15 cellular contexts compared by ENCODE assay signal in the genomic region with DNA sequence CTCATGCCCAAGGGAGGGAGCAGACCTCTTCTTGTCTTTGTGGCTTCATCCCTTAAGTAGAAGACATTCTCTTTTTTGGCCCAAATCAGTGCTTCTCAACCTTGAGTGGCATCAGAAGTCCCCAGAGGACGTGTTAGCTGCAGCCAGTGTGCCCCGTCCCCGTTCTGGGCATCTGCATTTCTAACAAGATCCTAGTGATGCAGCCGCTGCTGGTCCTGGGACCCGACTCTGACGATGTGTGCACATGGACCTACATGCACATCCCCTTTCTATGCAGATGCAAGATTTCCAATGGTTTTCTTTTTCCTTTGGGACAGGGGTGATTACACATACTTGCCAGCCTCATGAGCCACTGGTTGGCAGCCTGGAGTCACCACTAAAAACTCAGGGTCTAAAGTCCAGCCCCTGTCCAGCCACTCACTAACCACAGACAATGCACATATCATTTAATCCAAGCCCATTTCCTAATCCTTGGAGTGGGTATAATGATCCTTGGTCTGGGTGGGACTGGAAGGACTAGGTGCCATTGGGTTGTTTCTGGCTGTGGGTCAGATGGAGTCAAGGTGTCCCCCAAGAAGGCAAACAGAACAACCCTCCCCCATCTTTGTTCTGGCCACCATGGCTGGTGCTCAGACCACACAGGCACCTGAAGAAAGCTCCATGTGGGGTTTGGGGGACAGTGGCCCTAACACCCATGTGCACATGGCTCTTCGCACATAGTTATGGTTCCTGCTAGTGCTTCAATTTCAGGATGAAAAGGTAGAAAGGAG. TPM values are rescaled to one million over a fixed set of nuclear protein-coding genes. Genes with fewer than 3 reads are reported as not detected.
DNase-seq lines count a peak whose midpoint lies in the region; ATAC-seq and TF ChIP-seq lines count a peak whose summit lies in the region.
"Had no signal": no experiment of that assay in that cellular context is flagged by ENCODE, and none has a peak within 500 bp of the region (broad histone marks: within the 10 kb centered on the region; RNA-seq: fewer than 3 reads in every experiment).

No MANE protein-coding gene starts in this region.

- intact Hi-C loops in thyroid gland (cut with DNase I), result no loop called here

- CTCF ChIA-PET in activated naive CD4-positive, alpha-beta T cell treated with anti-CD3 and anti-CD28 coated beads, Interleukin-2, amount 10 ng/mL, durations not matched to agents 7 days and 5 days (lab: Charles Lee), result no interaction called here

- no peak for TF ChIP-seq POLR2A in thyroid gland (IDR thresholded peaks at IDR 0.05)

- WGBS in endodermal cell (ENCODE audit: insufficient coverage in 1 of 2, insufficient read length in 1 of 2), 2 experiments, result 93 to 98% methylated on average over 7 of the region's 7 CpGs
- 90 to 97% methylated on average over 7 of the region's 7 CpGs for WGBS in thyroid gland, 2 donors

- no peaks in the 10 kb centered on the region for H3K4me1 ChIP-seq in endodermal cell (ENCODE audit: control insufficient read depth, insufficient read depth, low read length)
- H3K4me1 ChIP-seq in muscle layer of duodenum (ENCODE audit: control insufficient read depth in 1 of 2, insufficient read depth in 2 of 2, low read length in 2 of 2), result peaks cover 43 to 68% of the 10 kb centered on the region in 2 donors
- peaks cover 72 to 98% of the 10 kb centered on the region in 2 donors for H3K4me1 ChIP-seq in thyroid gland

- H3K36me3 ChIP-seq in endodermal cell (ENCODE audit: control insufficient read depth, insufficient read depth, low read length) (no peaks in the 10 kb centered on the region), muscle layer of duodenum (ENCODE audit: control insufficient read depth in 1 of 2, insufficient read depth in 2 of 2, low read length in 2 of 2) (peaks cover 7 to 10% of the 10 kb centered on the region in 2 donors), thyroid gland (peaks cover 0 to 8% of the 10 kb centered on the region in 2 donors)

- no peak overlapping the region for H3K4me3 Mint-ChIP-seq in activated naive CD4-positive, alpha-beta T cell treated with anti-CD3 and anti-CD28 coated beads, Interleukin-2, amount 10 ng/mL, durations not matched to agents 7 days and 5 days
- H3K4me3 Mint-ChIP-seq in endodermal cell, result no peak overlapping the region
- H3K4me3 Mint-ChIP-seq: H9 had no signal

- H3K4me1 Mint-ChIP-seq in activated naive CD4-positive, alpha-beta T cell treated with anti-CD3 and anti-CD28 coated beads, Interleukin-2, amount 10 ng/mL, durations not matched to agents 7 days and 5 days, result peaks cover 52% of the 10 kb centered on the region
- H3K4me1 Mint-ChIP-seq in endodermal cell, result no peaks in the 10 kb centered on the region

- TF ChIP-seq CTCF in endodermal cell (conservative IDR thresholded peaks at IDR 0.05) (no peak), thyroid gland (IDR thresholded peaks at IDR 0.05) (no peak)

- H3K4me3 ChIP-seq in endodermal cell (ENCODE audit: low read length) (no peak overlapping the region), muscle layer of duodenum (ENCODE audit: low read depth in 1 of 2, low read length in 2 of 2) (no peak overlapping the region), thyroid gland (replicated peaks in 1 of 3) (no peak overlapping the region)
- H3K4me3 ChIP-seq: skin epidermis had no signal

- DNase-seq in activated naive CD4-positive, alpha-beta T cell treated with anti-CD3 and anti-CD28 coated beads, Interleukin-2, amount 10 ng/mL, durations not matched to agents 7 days and 5 days, result peak; percentile 13
- no peak for DNase-seq in activated naive CD4-positive, alpha-beta T cell treated with anti-CD3 and anti-CD28 coated beads, Interleukin-2, amount 50 U/mL, for 16 hours
- DNase-seq in endodermal cell (peak; percentile 18), thyroid gland (no peak), A172 (ENCODE audit: low spot score) (no peak), kidney glomerular epithelial cell (lab: John Stamatoyannopoulos, UW) (no peak)
- DNase-seq: ACHN; activated CD4-positive, alpha-beta T cell treated with anti-CD3 and anti-CD28 coated beads for 1 hour; DMS53; H9; OCI-M1 had no signal

- no peak overlapping the region for H3K9ac ChIP-seq in endodermal cell (ENCODE audit: extremely low read depth, low read length, poor library complexity, severe bottlenecking)

- no peak overlapping the region for H3K27ac ChIP-seq in endodermal cell (ENCODE audit: low read depth, low read length)
- H3K27ac ChIP-seq in muscle layer of duodenum (ENCODE audit: low read length), result peak overlapping the region; percentile 83
- peak overlapping the region in 2 of 3 donors; percentile 96 for H3K27ac ChIP-seq in thyroid gland

- H3K9me3 Mint-ChIP-seq in activated naive CD4-positive, alpha-beta T cell treated with anti-CD3 and anti-CD28 coated beads, Interleukin-2, amount 10 ng/mL, durations not matched to agents 7 days and 5 days, result no peaks in the 10 kb centered on the region
- no peaks in the 10 kb centered on the region for H3K9me3 Mint-ChIP-seq in endodermal cell
- H3K9me3 Mint-ChIP-seq: H9 had no signal

- H3K9me3 ChIP-seq in endodermal cell (ENCODE audit: control insufficient read depth, low read length) (no peaks in the 10 kb centered on the region), muscle layer of duodenum (ENCODE audit: control insufficient read depth in 1 of 2, low read length in 2 of 2) (no peaks in the 10 kb centered on the region), thyroid gland (no peaks in the 10 kb centered on the region)

- no peak for ATAC-seq in GM19351 (IDR thresholded peaks at IDR 0.05; ENCODE audit: unreplicated experiment)

- no peaks in the 10 kb centered on the region for H3K27me3 Mint-ChIP-seq in activated naive CD4-positive, alpha-beta T cell treated with anti-CD3 and anti-CD28 coated beads, Interleukin-2, amount 10 ng/mL, durations not matched to agents 7 days and 5 days
- peaks cover 89% of the 10 kb centered on the region for H3K27me3 Mint-ChIP-seq in endodermal cell (ENCODE audit: insufficient read depth)

- H3K36me3 Mint-ChIP-seq in activated naive CD4-positive, alpha-beta T cell treated with anti-CD3 and anti-CD28 coated beads, Interleukin-2, amount 10 ng/mL, durations not matched to agents 7 days and 5 days, result peaks cover 42% of the 10 kb centered on the region
- H3K36me3 Mint-ChIP-seq in endodermal cell (ENCODE audit: low read depth), result no peaks in the 10 kb centered on the region

- H3K27me3 ChIP-seq in endodermal cell (ENCODE audit: control insufficient read depth, insufficient read depth, low read length, poor library complexity, severe bottlenecking) (peaks cover 90% of the 10 kb centered on the region), muscle layer of duodenum (ENCODE audit: low read depth, low read length) (no peaks in the 10 kb centered on the region), thyroid gland (no peaks in the 10 kb centered on the region)

- no peak overlapping the region for H3K27ac Mint-ChIP-seq in activated naive CD4-positive, alpha-beta T cell treated with anti-CD3 and anti-CD28 coated beads, Interleukin-2, amount 10 ng/mL, durations not matched to agents 7 days and 5 days
- H3K27ac Mint-ChIP-seq in endodermal cell, result no peak overlapping the region
- H3K27ac Mint-ChIP-seq: H9 had no signal

RNA-seq across cellular contexts. Expression of a gene that starts 6.4 kb away (rescaled TPM):
- total RNA-seq in endodermal cell, result under 1 TPM in 1 of 2 donors, not detected in 1; 0.22 TPM
- polyA plus RNA-seq in endodermal cell (2013, experiment 1 of 2), result 0.68 TPM
- polyA plus RNA-seq in endodermal cell (2013, experiment 2 of 2), result 0.50 TPM
- total RNA-seq in thyroid gland, result 10 to 100 TPM; 45.8 to 57.4 (median 52.1) TPM
- total RNA-seq in A172 (2014; rRNA removed; shearing (Covaris generic)), result 0.10 and 0.57 TPM in 2 replicates

RNA-seq across cellular contexts. Expression of a gene that starts 30.4 kb away (rescaled TPM):
- total RNA-seq in endodermal cell (not detected), thyroid gland (not detected)
- polyA plus RNA-seq in endodermal cell (2013, experiment 1 of 2), result 0.39 TPM
- not detected for polyA plus RNA-seq in endodermal cell (2013, experiment 2 of 2)
- 0.10 TPM in 1 of 2 replicates, not detected in the other for total RNA-seq in A172 (2014; rRNA removed; shearing (Covaris generic))
- total RNA-seq: H9, myocyte had no signal

RNA-seq across cellular contexts. Expression of a gene that starts 59.0 kb away (rescaled TPM):
- total RNA-seq in endodermal cell (10 to 100 TPM; 60.2 to 65.6 TPM), thyroid gland (100 to 1,000 TPM; 171 to 205 (median 186) TPM)
- 76.8 TPM for polyA plus RNA-seq in endodermal cell (2013, experiment 1 of 2)
- 70.0 TPM for polyA plus RNA-seq in endodermal cell (2013, experiment 2 of 2)
- total RNA-seq in A172 (2014; rRNA removed; shearing (Covaris generic)), result 169 and 171 TPM in 2 replicates

Comparison
In these comparisons a context has a peak if more than half of its experiments do, and no peak if none do; other contexts are left out.
1. DNase-seq: peak in activated naive CD4-positive, alpha-beta T cell treated with anti-CD3 and anti-CD28 coated beads, Interleukin-2, amount 10 ng/mL, durations not matched to agents 7 days and 5 days (single experiment) and endodermal cell (single experiment); none in activated naive CD4-positive, alpha-beta T cell treated with anti-CD3 and anti-CD28 coated beads, Interleukin-2, amount 50 U/mL, for 16 hours (single experiment), thyroid gland (0 of 2), A172 (single experiment) and kidney glomerular epithelial cell (single experiment).
2. RNA of a gene that starts 6.4 kb away (total RNA-seq): 45.8 to 57.4 TPM in thyroid gland; 0.22 TPM in endodermal cell and 0.10 to 0.57 TPM in A172; every median in the first group is over 10 times any median in the second.